8 cellular contexts compared by ENCODE assay signal in the genomic region with DNA sequence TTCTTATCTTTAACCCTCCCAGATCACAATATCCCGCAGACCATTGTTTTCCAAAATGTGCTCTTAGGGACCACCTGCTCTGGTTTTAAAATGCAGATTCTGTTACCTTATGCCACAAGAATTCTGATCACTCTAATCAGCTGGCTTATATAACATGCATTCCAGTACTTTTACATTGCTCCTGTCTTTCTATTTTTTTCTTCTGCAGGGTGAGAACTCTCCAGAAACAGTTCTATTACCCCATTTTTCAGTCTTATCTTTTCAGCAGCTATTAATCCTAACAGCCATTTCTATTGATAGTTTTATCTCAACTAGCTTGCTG. TPM values are rescaled to one million over a fixed set of nuclear protein-coding genes. Genes with fewer than 3 reads are reported as not detected.
DNase-seq lines count a peak whose midpoint lies in the region; ATAC-seq and FAIRE-seq lines count a peak whose summit lies in the region.

No MANE protein-coding gene starts in this region.

- H3K27ac Mint-ChIP-seq in activated naive CD8-positive, alpha-beta T cell = peak overlapping the region; percentile 90

- H3K4me3 Mint-ChIP-seq in activated naive CD8-positive, alpha-beta T cell = peak overlapping the region; percentile 95

- peak overlapping the region; percentile 81 for H3K27ac ChIP-seq in HUES64 (ENCODE audit: low read depth, low read length)
- peak overlapping the region; percentile 2 for H3K27ac ChIP-seq in iPS-18a (ENCODE audit: low read length)
- H3K27ac ChIP-seq in skin epidermis = peak overlapping the region in 19 of 21 experiments; percentile 5 to 100 (median 99)

- ATAC-seq in GM19351 (IDR thresholded peaks at IDR 0.05; ENCODE audit: unreplicated experiment) = no peak

- H3K4me1 ChIP-seq in HUES64 (ENCODE audit: insufficient read depth, low read length) = peaks cover 53% of the 10 kb centered on the region
- H3K4me1 ChIP-seq in iPS-18a (ENCODE audit: control insufficient read depth, low read depth, low read length) = peaks cover 44% of the 10 kb centered on the region

- H3K27me3 ChIP-seq in HUES64 (ENCODE audit: insufficient read depth, low read length) (peaks cover 8% of the 10 kb centered on the region; the same call in 1 of the 2 replicates), iPS-18a (ENCODE audit: control insufficient read depth, insufficient read depth, low read length) (peaks cover 18% of the 10 kb centered on the region)

- H3K9me3 ChIP-seq in HUES64 (ENCODE audit: insufficient read depth, low read depth, low read length) (no peaks in the 10 kb centered on the region), iPS-18a (ENCODE audit: control insufficient read depth, low read depth, low read length) (no peaks in the 10 kb centered on the region)

- H3K4me1 Mint-ChIP-seq in activated naive CD8-positive, alpha-beta T cell (ENCODE audit: low read depth) = peaks cover 82% of the 10 kb centered on the region

- H3K4me3 ChIP-seq in HUES64 (ENCODE audit: low read length) = peak overlapping the region; percentile 100
- peak overlapping the region; percentile 84 for H3K4me3 ChIP-seq in iPS-18a (ENCODE audit: low read length)
- peak overlapping the region; percentile 60 to 95 (median 83) for H3K4me3 ChIP-seq in skin epidermis

- in situ Hi-C loops in KBM-7 (cut with MboI; ENCODE audit: low pct_unique_long_range_greater_than_20kb, low sequenced_read_pairs) = no loop called here

- H3K9me3 Mint-ChIP-seq in activated naive CD8-positive, alpha-beta T cell (ENCODE audit: low read depth) = no peaks in the 10 kb centered on the region

- H3K9ac ChIP-seq in HUES64 (ENCODE audit: low read depth, low read length) (peak overlapping the region; percentile 99; the same call in 1 of the 2 replicates), iPS-18a (ENCODE audit: low read length) (peak overlapping the region; percentile 14)

- no peak for FAIRE-seq in RCC 7860 (lab: Jason Lieb, UNC)

- DNase-seq in RCC 7860 (ENCODE audit: low spot score) (no peak), NCI-H1048 (lab: John Stamatoyannopoulos, UW) (no peak), KBM-7 (no peak)

- H3K36me3 Mint-ChIP-seq in activated naive CD8-positive, alpha-beta T cell = no peaks in the 10 kb centered on the region

- H3K36me3 ChIP-seq in HUES64 (ENCODE audit: insufficient read depth, low read length) (peaks cover 16% of the 10 kb centered on the region; the same call in 1 of the 2 replicates), iPS-18a (ENCODE audit: control insufficient read depth, low read depth, low read length) (no peaks in the 10 kb centered on the region)

- H3K27me3 Mint-ChIP-seq in activated naive CD8-positive, alpha-beta T cell = no peaks in the 10 kb centered on the region

- WGBS in HUES64 = 4% methylated on average over 1 of the region's 1 CpG

RNA-seq across cellular contexts. Expression of a gene that starts 2.8 kb away (rescaled TPM):
- 157 TPM for polyA plus RNA-seq in HUES64 (2013, experiment 1 of 2)
- 180 TPM for polyA plus RNA-seq in HUES64 (2013, experiment 2 of 2)

Comparison
In these comparisons a context has a peak if more than half of its experiments do, and no peak if none do; other contexts are left out.
1. H3K27ac ChIP-seq: peak in every context shown above with its lines; median percentile 99 in skin epidermis; 81 in HUES64; 2 in iPS-18a.